Comparison of ENCODE assay signal across 1 cellular context in the genomic region with DNA sequence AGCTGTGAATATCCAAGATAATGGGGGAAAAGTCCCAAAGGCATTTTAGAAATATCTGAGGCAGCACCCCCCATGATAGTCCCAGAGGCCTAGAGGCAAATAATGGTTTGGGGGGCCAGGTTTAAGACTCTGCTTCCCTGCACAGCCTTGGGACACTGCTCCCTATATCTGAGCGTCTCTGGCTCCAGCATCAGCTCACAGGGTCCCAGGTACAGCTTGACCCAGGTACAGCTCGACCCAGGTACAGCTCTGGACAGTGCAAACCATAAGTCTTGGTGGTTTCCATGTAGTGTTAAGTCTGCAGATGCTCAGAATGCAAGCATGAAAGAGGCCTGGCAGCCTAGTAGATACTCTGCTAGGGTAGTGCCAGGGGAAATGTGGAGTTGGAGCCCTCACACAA.
TF ChIP-seq lines count a peak whose summit lies in the region.

No MANE protein-coding gene starts in this region.

TF ChIP-seq in GM23338, 12 proteins besides CTCF, POLR2A, EP300 and RAD21 (continued from another document):
- TF ChIP-seq, protein P1, sequence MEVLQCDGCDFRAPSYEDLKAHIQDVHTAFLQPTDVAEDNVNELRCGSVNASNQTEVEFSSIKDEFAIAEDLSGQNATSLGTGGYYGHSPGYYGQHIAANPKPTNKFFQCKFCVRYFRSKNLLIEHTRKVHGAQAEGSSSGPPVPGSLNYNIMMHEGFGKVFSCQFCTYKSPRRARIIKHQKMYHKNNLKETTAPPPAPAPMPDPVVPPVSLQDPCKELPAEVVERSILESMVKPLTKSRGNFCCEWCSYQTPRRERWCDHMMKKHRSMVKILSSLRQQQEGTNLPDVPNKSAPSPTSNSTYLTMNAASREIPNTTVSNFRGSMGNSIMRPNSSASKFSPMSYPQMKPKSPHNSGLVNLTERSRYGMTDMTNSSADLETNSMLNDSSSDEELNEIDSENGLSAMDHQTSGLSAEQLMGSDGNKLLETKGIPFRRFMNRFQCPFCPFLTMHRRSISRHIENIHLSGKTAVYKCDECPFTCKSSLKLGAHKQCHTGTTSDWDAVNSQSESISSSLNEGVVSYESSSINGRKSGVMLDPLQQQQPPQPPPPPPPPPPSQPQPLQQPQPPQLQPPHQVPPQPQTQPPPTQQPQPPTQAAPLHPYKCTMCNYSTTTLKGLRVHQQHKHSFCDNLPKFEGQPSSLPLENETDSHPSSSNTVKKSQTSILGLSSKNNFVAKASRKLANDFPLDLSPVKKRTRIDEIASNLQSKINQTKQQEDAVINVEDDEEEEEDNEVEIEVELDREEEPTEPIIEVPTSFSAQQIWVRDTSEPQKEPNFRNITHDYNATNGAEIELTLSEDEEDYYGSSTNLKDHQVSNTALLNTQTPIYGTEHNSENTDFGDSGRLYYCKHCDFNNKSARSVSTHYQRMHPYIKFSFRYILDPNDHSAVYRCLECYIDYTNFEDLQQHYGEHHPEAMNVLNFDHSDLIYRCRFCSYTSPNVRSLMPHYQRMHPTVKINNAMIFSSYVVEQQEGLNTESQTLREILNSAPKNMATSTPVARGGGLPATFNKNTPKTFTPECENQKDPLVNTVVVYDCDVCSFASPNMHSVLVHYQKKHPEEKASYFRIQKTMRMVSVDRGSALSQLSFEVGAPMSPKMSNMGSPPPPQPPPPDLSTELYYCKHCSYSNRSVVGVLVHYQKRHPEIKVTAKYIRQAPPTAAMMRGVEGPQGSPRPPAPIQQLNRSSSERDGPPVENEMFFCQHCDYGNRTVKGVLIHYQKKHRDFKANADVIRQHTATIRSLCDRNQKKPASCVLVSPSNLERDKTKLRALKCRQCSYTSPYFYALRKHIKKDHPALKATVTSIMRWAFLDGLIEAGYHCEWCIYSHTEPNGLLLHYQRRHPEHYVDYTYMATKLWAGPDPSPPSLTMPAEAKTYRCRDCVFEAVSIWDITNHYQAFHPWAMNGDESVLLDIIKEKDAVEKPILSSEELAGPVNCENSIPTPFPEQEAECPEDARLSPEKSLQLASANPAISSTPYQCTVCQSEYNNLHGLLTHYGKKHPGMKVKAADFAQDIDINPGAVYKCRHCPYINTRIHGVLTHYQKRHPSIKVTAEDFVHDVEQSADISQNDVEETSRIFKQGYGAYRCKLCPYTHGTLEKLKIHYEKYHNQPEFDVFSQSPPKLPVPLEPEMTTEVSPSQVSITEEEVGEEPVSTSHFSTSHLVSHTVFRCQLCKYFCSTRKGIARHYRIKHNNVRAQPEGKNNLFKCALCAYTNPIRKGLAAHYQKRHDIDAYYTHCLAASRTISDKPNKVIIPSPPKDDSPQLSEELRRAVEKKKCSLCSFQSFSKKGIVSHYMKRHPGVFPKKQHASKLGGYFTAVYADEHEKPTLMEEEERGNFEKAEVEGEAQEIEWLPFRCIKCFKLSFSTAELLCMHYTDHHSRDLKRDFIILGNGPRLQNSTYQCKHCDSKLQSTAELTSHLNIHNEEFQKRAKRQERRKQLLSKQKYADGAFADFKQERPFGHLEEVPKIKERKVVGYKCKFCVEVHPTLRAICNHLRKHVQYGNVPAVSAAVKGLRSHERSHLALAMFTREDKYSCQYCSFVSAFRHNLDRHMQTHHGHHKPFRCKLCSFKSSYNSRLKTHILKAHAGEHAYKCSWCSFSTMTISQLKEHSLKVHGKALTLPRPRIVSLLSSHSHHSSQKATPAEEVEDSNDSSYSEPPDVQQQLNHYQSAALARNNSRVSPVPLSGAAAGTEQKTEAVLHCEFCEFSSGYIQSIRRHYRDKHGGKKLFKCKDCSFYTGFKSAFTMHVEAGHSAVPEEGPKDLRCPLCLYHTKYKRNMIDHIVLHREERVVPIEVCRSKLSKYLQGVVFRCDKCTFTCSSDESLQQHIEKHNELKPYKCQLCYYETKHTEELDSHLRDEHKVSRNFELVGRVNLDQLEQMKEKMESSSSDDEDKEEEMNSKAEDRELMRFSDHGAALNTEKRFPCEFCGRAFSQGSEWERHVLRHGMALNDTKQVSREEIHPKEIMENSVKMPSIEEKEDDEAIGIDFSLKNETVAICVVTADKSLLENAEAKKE (CRISPR knock-in tag; IDR thresholded peaks at IDR 0.05) = no peak
- TF ChIP-seq, protein P2, sequence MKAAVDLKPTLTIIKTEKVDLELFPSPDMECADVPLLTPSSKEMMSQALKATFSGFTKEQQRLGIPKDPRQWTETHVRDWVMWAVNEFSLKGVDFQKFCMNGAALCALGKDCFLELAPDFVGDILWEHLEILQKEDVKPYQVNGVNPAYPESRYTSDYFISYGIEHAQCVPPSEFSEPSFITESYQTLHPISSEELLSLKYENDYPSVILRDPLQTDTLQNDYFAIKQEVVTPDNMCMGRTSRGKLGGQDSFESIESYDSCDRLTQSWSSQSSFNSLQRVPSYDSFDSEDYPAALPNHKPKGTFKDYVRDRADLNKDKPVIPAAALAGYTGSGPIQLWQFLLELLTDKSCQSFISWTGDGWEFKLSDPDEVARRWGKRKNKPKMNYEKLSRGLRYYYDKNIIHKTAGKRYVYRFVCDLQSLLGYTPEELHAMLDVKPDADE (IDR thresholded peaks at IDR 0.05) = no peak
- TF ChIP-seq ZNF114 (CRISPR knock-in tag; IDR thresholded peaks at IDR 0.05) = no peak
- no peak for TF ChIP-seq NANOG (IDR thresholded peaks at IDR 0.05; ENCODE audit: borderline replicate concordance)
- no peak for TF ChIP-seq POLR2AphosphoS5 (IDR thresholded peaks at IDR 0.05; ENCODE audit: low read depth)
- TF ChIP-seq, protein P3, sequence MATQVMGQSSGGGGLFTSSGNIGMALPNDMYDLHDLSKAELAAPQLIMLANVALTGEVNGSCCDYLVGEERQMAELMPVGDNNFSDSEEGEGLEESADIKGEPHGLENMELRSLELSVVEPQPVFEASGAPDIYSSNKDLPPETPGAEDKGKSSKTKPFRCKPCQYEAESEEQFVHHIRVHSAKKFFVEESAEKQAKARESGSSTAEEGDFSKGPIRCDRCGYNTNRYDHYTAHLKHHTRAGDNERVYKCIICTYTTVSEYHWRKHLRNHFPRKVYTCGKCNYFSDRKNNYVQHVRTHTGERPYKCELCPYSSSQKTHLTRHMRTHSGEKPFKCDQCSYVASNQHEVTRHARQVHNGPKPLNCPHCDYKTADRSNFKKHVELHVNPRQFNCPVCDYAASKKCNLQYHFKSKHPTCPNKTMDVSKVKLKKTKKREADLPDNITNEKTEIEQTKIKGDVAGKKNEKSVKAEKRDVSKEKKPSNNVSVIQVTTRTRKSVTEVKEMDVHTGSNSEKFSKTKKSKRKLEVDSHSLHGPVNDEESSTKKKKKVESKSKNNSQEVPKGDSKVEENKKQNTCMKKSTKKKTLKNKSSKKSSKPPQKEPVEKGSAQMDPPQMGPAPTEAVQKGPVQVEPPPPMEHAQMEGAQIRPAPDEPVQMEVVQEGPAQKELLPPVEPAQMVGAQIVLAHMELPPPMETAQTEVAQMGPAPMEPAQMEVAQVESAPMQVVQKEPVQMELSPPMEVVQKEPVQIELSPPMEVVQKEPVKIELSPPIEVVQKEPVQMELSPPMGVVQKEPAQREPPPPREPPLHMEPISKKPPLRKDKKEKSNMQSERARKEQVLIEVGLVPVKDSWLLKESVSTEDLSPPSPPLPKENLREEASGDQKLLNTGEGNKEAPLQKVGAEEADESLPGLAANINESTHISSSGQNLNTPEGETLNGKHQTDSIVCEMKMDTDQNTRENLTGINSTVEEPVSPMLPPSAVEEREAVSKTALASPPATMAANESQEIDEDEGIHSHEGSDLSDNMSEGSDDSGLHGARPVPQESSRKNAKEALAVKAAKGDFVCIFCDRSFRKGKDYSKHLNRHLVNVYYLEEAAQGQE (IDR thresholded peaks at IDR 0.05; ENCODE audit: unreplicated experiment) = no peak
- TF ChIP-seq ZNF331 (CRISPR knock-in tag; IDR thresholded peaks at IDR 0.05; ENCODE audit: low read depth) = no peak
- TF ChIP-seq STAT1 (IDR thresholded peaks at IDR 0.05; ENCODE audit: unreplicated experiment) = no peak
- TF ChIP-seq EZH2phosphoT487 (IDR thresholded peaks at IDR 0.05; ENCODE audit: unreplicated experiment) = no peak
- no peak for TF ChIP-seq JUNB (IDR thresholded peaks at IDR 0.05; ENCODE audit: unreplicated experiment)
- TF ChIP-seq CREB1 (CRISPR knock-in tag; IDR thresholded peaks at IDR 0.05; ENCODE audit: low read depth) = no peak
TF ChIP-seq in GM23338: peak in this region for 0.
